8 cellular contexts compared by ENCODE assay signal in genomic region chr2:69830045-69830905, GRCh38. TPM values are rescaled to one million over a fixed set of nuclear protein-coding genes. Genes with fewer than 3 reads are reported as not detected.
DNase-seq lines count a peak whose midpoint lies in the region; ATAC-seq, FAIRE-seq and TF ChIP-seq lines count a peak whose summit lies in the region.

No MANE protein-coding gene starts in this region.

- intact Hi-C loops in left cardiac atrium (cut with DNase I), result no loop called here

- H3K27ac ChIP-seq in RWPE1, result peak overlapping the region; percentile 90

- no peaks in the 10 kb centered on the region for H3K9me3 Mint-ChIP-seq in activated naive CD4-positive, alpha-beta T cell treated with anti-CD3 and anti-CD28 coated beads, Interleukin-2, amount 50 U/mL, for 72 hours

- CTCF ChIA-PET in RWPE1 (lab: Yijun Ruan, JAX), result no interaction called here

- TF ChIP-seq CTCF in RWPE1 (conservative IDR thresholded peaks at IDR 0.05; ENCODE audit: low read depth), result no peak

- peaks cover 16 to 23% of the 10 kb centered on the region in 2 donors for H3K36me3 Mint-ChIP-seq in activated naive CD4-positive, alpha-beta T cell treated with anti-CD3 and anti-CD28 coated beads, Interleukin-2, amount 50 U/mL, for 72 hours

- peak; percentile 32 for ATAC-seq in HG03354 (IDR thresholded peaks at IDR 0.05; ENCODE audit: poor library complexity, severe bottlenecking, unreplicated experiment)
- ATAC-seq in activated naive CD4-positive, alpha-beta T cell treated with anti-CD3 and anti-CD28 coated beads, Interleukin-2, amount 50 U/mL, for 72 hours, result peak; percentile 35 to 45
- peak; percentile 14 to 43 for ATAC-seq in left cardiac atrium

- POLR2A ChIA-PET in RWPE1 (lab: Yijun Ruan, JAX; ENCODE audit: low non-redundant PET), result no interaction called here

- FAIRE-seq in GM19239 (lab: Jason Lieb, UNC), result peak; percentile 63

- DNase-seq in AG20443 (ENCODE audit: low spot score) (peak; percentile 45), GM19239 (ENCODE audit: insufficient read length, low spot score) (peak; percentile 15), RWPE1 (ENCODE audit: low spot score) (peak; percentile 28), left cardiac atrium (peak; percentile 45), putamen (ENCODE audit: low spot score) (peak; percentile 10), DMS153 treated with DMSO at 0.1 percent for 48 hours (lab: John Stamatoyannopoulos, UW; ENCODE audit: unreplicated experiment) (no peak)
- peak; percentile 47 to 69 for DNase-seq in activated naive CD4-positive, alpha-beta T cell treated with anti-CD3 and anti-CD28 coated beads, Interleukin-2, amount 50 U/mL, for 72 hours (ENCODE audit: low spot score in 2 of 2)

- peak overlapping the region; percentile 88 to 98 for H3K27ac Mint-ChIP-seq in activated naive CD4-positive, alpha-beta T cell treated with anti-CD3 and anti-CD28 coated beads, Interleukin-2, amount 50 U/mL, for 72 hours

RNA-seq across cellular contexts. Expression of gene GMCL1, which starts 0.8 kb away (rescaled TPM):
- 10 to 100 TPM; 22.8 to 44.9 TPM for total RNA-seq in activated naive CD4-positive, alpha-beta T cell treated with anti-CD3 and anti-CD28 coated beads, Interleukin-2, amount 50 U/mL, for 72 hours
- total RNA-seq in left cardiac atrium, result 1 to 10 TPM; 4.8 to 7.1 TPM
